8 cellular contexts compared by ENCODE assay signal in genomic region chr4:145619639-145619996, GRCh38. TPM values are rescaled to one million over a fixed set of nuclear protein-coding genes. Genes with fewer than 3 reads are reported as not detected.
DNase-seq lines count a peak whose midpoint lies in the region; ATAC-seq and TF ChIP-seq lines count a peak whose summit lies in the region.

No MANE protein-coding gene starts in this region.

- TF ChIP-seq CTCF in GM06990 (IDR thresholded peaks at IDR 0.05; ENCODE audit: insufficient read depth, low read length, poor library complexity, severe bottlenecking) (no peak), epithelial cell of proximal tubule (conservative IDR thresholded peaks at IDR 0.05; ENCODE audit: low read depth, low read length) (no peak)

- H3K4me3 Mint-ChIP-seq in naive B cell, result peak overlapping the region; percentile 88 to 99 (median 96)

- H3K27ac Mint-ChIP-seq in naive B cell, result peak overlapping the region; percentile 92 to 99 (median 98)

- H3K27ac ChIP-seq in KOPT-K1 (ENCODE audit: low read depth, low read length, poor library complexity, severe bottlenecking) (peak overlapping the region; percentile 95), substantia nigra (ENCODE audit: low read depth, low read length, poor library complexity, severe bottlenecking) (peak overlapping the region; percentile 86)

- peaks cover 5 to 7% of the 10 kb centered on the region in 2 donors for H3K36me3 Mint-ChIP-seq in naive B cell

- peaks cover 6% of the 10 kb centered on the region for H3K9me3 ChIP-seq in KOPT-K1 (ENCODE audit: insufficient read depth, low read length, poor library complexity, severe bottlenecking)

- H3K4me3 ChIP-seq in GM06990 (replicated peaks; ENCODE audit: low read depth, low read length) (peak overlapping the region; percentile 90), epithelial cell of proximal tubule (ENCODE audit: low read depth, low read length) (peak overlapping the region; percentile 87)

- H3K27me3 ChIP-seq in GM06990 (replicated peaks; ENCODE audit: control insufficient read depth, insufficient read depth, low read length), result no peaks in the 10 kb centered on the region

- peaks cover 0 to 4% (median 2%) of the 10 kb centered on the region in 7 donors for H3K9me3 Mint-ChIP-seq in naive B cell

- ATAC-seq in GM21786 (IDR thresholded peaks at IDR 0.05; ENCODE audit: unreplicated experiment), result peak; percentile 44
- ATAC-seq in naive B cell (ENCODE audit: low read depth in 2 of 2), result peak; percentile 16 to 23

- no peaks in the 10 kb centered on the region for H3K36me3 ChIP-seq in GM06990 (ENCODE audit: control insufficient read depth, insufficient read depth, low read length)
- no peaks in the 10 kb centered on the region for H3K36me3 ChIP-seq in KOPT-K1 (ENCODE audit: insufficient read depth, low read length)

- DNase-seq in GM06990 (ENCODE audit: extremely low read depth, insufficient read length), result no peak
- DNase-seq in activated CD4-positive, alpha-beta T cell treated with anti-CD3 and anti-CD28 coated beads, Interleukin-2, amount 50 U/mL, for 4 hours, result peak; percentile 52 to 54
- peak; percentile 81 for DNase-seq in epithelial cell of proximal tubule (ENCODE audit: low read depth)
- no peak for DNase-seq in naive B cell
- DNase-seq in substantia nigra (lab: John Stamatoyannopoulos, UW), result peak in 14 of 49 donors; percentile 5 to 46 (median 20)
- DNase-seq in amniotic stem cell (lab: John Stamatoyannopoulos, UW), result no peak

- peaks cover 0 to 2% (median 0%) of the 10 kb centered on the region in 3 donors for H3K27me3 Mint-ChIP-seq in naive B cell

- peaks cover 14 to 20% (median 16%) of the 10 kb centered on the region in 3 donors for H3K4me1 Mint-ChIP-seq in naive B cell

RNA-seq across cellular contexts. Expression of gene MMAA, which starts 0.4 kb away (rescaled TPM):
- 5.6 and 7.1 TPM in 2 replicates for total RNA-seq in epithelial cell of proximal tubule
- 10 to 100 TPM in 2 of 6 donors, 1 to 10 TPM in 4; 5.9 to 14.2 (median 8.1) TPM for polyA plus RNA-seq in naive B cell (ENCODE audit: low read depth in 6 of 6)

Comparison
In these comparisons a context has a peak if more than half of its experiments do, and no peak if none do; other contexts are left out.
1. DNase-seq: peak in activated CD4-positive, alpha-beta T cell treated with anti-CD3 and anti-CD28 coated beads, Interleukin-2, amount 50 U/mL, for 4 hours (2 of 2) and epithelial cell of proximal tubule (single experiment); none in GM06990 (single experiment), naive B cell (single experiment) and amniotic stem cell (single experiment).